Comparison of ENCODE assay signal across 3 cellular contexts in the genomic region with DNA sequence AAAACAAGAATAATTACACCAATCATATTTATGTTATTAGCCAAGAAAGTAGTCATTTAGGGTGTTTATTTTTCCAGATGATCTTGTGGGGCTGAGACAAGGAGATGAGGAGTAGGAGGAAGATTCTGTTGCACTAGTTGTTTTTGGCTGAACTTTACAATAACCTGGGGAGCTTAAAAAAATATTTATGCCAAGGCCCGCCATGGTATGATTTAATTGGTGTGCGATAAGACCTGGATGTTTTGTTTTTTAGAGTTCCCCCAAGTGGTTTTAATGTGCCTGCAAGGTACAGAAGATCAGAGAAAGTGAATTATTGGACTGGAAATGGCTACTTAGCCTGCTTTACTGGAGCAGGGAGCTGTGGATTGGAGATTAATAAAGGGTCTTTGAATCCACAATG.
TF ChIP-seq lines count a peak whose summit lies in the region.

No MANE protein-coding gene starts in this region.

TF ChIP-seq in IMR-90, 13 proteins besides CTCF, POLR2A, EP300 and RAD21:
- TF ChIP-seq MAFK (IDR thresholded peaks at IDR 0.05; ENCODE audit: low read depth, low read length) (no peak), BHLHE40 (IDR thresholded peaks at IDR 0.05; ENCODE audit: low read depth, low read length) (no peak), RFX5 (IDR thresholded peaks at IDR 0.05; ENCODE audit: low read depth, low read length) (no peak), RCOR1 (IDR thresholded peaks at IDR 0.05; ENCODE audit: insufficient replicate concordance, low read length) (no peak), CEBPB (IDR thresholded peaks at IDR 0.05; ENCODE audit: low read depth, low read length) (no peak), MXI1 (IDR thresholded peaks at IDR 0.05; ENCODE audit: borderline replicate concordance, low read depth, low read length) (no peak), CHD1 (IDR thresholded peaks at IDR 0.05; ENCODE audit: low read depth, low read length) (no peak), FOS (IDR thresholded peaks at IDR 0.05; ENCODE audit: low read depth, low read length) (no peak)
- TF ChIP-seq, protein P1, sequence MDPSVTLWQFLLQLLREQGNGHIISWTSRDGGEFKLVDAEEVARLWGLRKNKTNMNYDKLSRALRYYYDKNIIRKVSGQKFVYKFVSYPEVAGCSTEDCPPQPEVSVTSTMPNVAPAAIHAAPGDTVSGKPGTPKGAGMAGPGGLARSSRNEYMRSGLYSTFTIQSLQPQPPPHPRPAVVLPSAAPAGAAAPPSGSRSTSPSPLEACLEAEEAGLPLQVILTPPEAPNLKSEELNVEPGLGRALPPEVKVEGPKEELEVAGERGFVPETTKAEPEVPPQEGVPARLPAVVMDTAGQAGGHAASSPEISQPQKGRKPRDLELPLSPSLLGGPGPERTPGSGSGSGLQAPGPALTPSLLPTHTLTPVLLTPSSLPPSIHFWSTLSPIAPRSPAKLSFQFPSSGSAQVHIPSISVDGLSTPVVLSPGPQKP (IDR thresholded peaks at IDR 0.05; ENCODE audit: borderline replicate concordance, low read depth, low read length): no peak

TF ChIP-seq in K562, 482 proteins besides CTCF, POLR2A, EP300 and RAD21 (continues in another document):
- TF ChIP-seq CREM (IDR thresholded peaks at IDR 0.05; ENCODE audit: low read depth) (no peak), ADNP (tag; IDR thresholded peaks at IDR 0.05) (no peak), HDAC3 (IDR thresholded peaks at IDR 0.05; ENCODE audit: borderline replicate concordance, partially characterized antibody) (no peak), PHF21A (IDR thresholded peaks at IDR 0.05; ENCODE audit: borderline replicate concordance, low read depth) (no peak), CBFB (CRISPR knock-in tag; IDR thresholded peaks at IDR 0.05) (no peak), ZNF175 (CRISPR knock-in tag; IDR thresholded peaks at IDR 0.05; ENCODE audit: low read depth) (no peak), SIN3A (IDR thresholded peaks at IDR 0.05; ENCODE audit: borderline replicate concordance in 2 of 2, control insufficient read depth in 1 of 2, low read depth in 2 of 2, low read length in 2 of 2) (no peak), NFYB (IDR thresholded peaks at IDR 0.05; ENCODE audit: extremely low read depth, insufficient read length) (no peak), EZH2 (IDR thresholded peaks at IDR 0.05; ENCODE audit: borderline replicate concordance, low read depth, low read length) (no peak), MTA1 (IDR thresholded peaks at IDR 0.05; ENCODE audit: borderline replicate concordance) (no peak)
- TF ChIP-seq, protein P2, sequence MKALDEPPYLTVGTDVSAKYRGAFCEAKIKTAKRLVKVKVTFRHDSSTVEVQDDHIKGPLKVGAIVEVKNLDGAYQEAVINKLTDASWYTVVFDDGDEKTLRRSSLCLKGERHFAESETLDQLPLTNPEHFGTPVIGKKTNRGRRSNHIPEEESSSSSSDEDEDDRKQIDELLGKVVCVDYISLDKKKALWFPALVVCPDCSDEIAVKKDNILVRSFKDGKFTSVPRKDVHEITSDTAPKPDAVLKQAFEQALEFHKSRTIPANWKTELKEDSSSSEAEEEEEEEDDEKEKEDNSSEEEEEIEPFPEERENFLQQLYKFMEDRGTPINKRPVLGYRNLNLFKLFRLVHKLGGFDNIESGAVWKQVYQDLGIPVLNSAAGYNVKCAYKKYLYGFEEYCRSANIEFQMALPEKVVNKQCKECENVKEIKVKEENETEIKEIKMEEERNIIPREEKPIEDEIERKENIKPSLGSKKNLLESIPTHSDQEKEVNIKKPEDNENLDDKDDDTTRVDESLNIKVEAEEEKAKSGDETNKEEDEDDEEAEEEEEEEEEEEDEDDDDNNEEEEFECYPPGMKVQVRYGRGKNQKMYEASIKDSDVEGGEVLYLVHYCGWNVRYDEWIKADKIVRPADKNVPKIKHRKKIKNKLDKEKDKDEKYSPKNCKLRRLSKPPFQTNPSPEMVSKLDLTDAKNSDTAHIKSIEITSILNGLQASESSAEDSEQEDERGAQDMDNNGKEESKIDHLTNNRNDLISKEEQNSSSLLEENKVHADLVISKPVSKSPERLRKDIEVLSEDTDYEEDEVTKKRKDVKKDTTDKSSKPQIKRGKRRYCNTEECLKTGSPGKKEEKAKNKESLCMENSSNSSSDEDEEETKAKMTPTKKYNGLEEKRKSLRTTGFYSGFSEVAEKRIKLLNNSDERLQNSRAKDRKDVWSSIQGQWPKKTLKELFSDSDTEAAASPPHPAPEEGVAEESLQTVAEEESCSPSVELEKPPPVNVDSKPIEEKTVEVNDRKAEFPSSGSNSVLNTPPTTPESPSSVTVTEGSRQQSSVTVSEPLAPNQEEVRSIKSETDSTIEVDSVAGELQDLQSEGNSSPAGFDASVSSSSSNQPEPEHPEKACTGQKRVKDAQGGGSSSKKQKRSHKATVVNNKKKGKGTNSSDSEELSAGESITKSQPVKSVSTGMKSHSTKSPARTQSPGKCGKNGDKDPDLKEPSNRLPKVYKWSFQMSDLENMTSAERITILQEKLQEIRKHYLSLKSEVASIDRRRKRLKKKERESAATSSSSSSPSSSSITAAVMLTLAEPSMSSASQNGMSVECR (CRISPR knock-in tag; IDR thresholded peaks at IDR 0.05): no peak
- TF ChIP-seq, protein P3, sequence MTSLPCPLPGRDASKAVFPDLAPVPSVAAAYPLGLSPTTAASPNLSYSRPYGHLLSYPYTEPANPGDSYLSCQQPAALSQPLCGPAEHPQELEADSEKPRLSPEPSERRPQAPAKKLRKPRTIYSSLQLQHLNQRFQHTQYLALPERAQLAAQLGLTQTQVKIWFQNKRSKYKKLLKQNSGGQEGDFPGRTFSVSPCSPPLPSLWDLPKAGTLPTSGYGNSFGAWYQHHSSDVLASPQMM (CRISPR knock-in tag; IDR thresholded peaks at IDR 0.05): no peak
- TF ChIP-seq, protein P4, sequence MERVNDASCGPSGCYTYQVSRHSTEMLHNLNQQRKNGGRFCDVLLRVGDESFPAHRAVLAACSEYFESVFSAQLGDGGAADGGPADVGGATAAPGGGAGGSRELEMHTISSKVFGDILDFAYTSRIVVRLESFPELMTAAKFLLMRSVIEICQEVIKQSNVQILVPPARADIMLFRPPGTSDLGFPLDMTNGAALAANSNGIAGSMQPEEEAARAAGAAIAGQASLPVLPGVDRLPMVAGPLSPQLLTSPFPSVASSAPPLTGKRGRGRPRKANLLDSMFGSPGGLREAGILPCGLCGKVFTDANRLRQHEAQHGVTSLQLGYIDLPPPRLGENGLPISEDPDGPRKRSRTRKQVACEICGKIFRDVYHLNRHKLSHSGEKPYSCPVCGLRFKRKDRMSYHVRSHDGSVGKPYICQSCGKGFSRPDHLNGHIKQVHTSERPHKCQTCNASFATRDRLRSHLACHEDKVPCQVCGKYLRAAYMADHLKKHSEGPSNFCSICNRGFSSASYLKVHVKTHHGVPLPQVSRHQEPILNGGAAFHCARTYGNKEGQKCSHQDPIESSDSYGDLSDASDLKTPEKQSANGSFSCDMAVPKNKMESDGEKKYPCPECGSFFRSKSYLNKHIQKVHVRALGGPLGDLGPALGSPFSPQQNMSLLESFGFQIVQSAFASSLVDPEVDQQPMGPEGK (CRISPR knock-in tag; IDR thresholded peaks at IDR 0.05; ENCODE audit: borderline replicate concordance): no peak
- TF ChIP-seq, protein P5, sequence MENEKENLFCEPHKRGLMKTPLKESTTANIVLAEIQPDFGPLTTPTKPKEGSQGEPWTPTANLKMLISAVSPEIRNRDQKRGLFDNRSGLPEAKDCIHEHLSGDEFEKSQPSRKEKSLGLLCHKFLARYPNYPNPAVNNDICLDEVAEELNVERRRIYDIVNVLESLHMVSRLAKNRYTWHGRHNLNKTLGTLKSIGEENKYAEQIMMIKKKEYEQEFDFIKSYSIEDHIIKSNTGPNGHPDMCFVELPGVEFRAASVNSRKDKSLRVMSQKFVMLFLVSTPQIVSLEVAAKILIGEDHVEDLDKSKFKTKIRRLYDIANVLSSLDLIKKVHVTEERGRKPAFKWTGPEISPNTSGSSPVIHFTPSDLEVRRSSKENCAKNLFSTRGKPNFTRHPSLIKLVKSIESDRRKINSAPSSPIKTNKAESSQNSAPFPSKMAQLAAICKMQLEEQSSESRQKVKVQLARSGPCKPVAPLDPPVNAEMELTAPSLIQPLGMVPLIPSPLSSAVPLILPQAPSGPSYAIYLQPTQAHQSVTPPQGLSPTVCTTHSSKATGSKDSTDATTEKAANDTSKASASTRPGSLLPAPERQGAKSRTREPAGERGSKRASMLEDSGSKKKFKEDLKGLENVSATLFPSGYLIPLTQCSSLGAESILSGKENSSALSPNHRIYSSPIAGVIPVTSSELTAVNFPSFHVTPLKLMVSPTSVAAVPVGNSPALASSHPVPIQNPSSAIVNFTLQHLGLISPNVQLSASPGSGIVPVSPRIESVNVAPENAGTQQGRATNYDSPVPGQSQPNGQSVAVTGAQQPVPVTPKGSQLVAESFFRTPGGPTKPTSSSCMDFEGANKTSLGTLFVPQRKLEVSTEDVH (IDR thresholded peaks at IDR 0.05; ENCODE audit: low read depth, partially characterized antibody): no peak

TF ChIP-seq in GM23338, 12 proteins besides CTCF, POLR2A, EP300 and RAD21 (continues in another document):
- TF ChIP-seq EZH2phosphoT487 (IDR thresholded peaks at IDR 0.05; ENCODE audit: unreplicated experiment) (no peak), JUNB (IDR thresholded peaks at IDR 0.05; ENCODE audit: unreplicated experiment) (no peak), EZH2 (IDR thresholded peaks at IDR 0.05; ENCODE audit: low read depth, unreplicated experiment) (no peak), POLR2AphosphoS5 (IDR thresholded peaks at IDR 0.05; ENCODE audit: low read depth) (no peak), STAT1 (IDR thresholded peaks at IDR 0.05; ENCODE audit: unreplicated experiment) (no peak), NANOG (IDR thresholded peaks at IDR 0.05; ENCODE audit: borderline replicate concordance) (no peak), ZNF331 (CRISPR knock-in tag; IDR thresholded peaks at IDR 0.05; ENCODE audit: low read depth) (no peak), CREB1 (CRISPR knock-in tag; IDR thresholded peaks at IDR 0.05; ENCODE audit: low read depth) (no peak), ZNF114 (CRISPR knock-in tag; IDR thresholded peaks at IDR 0.05) (no peak)
- TF ChIP-seq, protein P6, sequence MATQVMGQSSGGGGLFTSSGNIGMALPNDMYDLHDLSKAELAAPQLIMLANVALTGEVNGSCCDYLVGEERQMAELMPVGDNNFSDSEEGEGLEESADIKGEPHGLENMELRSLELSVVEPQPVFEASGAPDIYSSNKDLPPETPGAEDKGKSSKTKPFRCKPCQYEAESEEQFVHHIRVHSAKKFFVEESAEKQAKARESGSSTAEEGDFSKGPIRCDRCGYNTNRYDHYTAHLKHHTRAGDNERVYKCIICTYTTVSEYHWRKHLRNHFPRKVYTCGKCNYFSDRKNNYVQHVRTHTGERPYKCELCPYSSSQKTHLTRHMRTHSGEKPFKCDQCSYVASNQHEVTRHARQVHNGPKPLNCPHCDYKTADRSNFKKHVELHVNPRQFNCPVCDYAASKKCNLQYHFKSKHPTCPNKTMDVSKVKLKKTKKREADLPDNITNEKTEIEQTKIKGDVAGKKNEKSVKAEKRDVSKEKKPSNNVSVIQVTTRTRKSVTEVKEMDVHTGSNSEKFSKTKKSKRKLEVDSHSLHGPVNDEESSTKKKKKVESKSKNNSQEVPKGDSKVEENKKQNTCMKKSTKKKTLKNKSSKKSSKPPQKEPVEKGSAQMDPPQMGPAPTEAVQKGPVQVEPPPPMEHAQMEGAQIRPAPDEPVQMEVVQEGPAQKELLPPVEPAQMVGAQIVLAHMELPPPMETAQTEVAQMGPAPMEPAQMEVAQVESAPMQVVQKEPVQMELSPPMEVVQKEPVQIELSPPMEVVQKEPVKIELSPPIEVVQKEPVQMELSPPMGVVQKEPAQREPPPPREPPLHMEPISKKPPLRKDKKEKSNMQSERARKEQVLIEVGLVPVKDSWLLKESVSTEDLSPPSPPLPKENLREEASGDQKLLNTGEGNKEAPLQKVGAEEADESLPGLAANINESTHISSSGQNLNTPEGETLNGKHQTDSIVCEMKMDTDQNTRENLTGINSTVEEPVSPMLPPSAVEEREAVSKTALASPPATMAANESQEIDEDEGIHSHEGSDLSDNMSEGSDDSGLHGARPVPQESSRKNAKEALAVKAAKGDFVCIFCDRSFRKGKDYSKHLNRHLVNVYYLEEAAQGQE (IDR thresholded peaks at IDR 0.05; ENCODE audit: unreplicated experiment): no peak
- TF ChIP-seq, protein P7, sequence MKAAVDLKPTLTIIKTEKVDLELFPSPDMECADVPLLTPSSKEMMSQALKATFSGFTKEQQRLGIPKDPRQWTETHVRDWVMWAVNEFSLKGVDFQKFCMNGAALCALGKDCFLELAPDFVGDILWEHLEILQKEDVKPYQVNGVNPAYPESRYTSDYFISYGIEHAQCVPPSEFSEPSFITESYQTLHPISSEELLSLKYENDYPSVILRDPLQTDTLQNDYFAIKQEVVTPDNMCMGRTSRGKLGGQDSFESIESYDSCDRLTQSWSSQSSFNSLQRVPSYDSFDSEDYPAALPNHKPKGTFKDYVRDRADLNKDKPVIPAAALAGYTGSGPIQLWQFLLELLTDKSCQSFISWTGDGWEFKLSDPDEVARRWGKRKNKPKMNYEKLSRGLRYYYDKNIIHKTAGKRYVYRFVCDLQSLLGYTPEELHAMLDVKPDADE (IDR thresholded peaks at IDR 0.05): no peak
